9 cellular contexts compared by ENCODE assay signal in the genomic region with DNA sequence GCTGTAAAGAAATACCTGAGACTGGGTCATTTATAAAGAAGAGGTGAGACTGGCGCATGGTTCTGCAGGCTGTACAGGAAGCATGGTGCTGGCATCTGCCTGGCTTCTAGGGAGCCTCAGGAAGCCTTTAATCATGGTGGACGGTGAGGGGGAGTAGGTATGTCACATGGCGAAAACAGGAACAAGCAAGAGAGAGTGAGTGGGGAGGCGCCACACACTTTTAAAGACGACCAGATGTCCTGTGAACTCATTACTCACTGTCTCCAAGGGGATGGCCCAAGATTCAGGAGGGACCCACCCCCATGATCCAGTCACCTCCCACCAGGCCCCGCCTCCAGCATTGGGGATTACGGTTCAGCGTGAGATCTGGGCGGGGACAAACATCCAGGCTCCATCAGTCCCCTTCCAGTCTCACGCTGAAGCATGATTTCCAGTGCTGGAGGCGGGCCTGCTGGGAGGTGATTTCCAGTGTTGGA. TPM values are rescaled to one million over a fixed set of nuclear protein-coding genes. Genes with fewer than 3 reads are reported as not detected.
DNase-seq lines count a peak whose midpoint lies in the region; ATAC-seq, FAIRE-seq and TF ChIP-seq lines count a peak whose summit lies in the region.
"Had no signal": no experiment of that assay in that cellular context is flagged by ENCODE, and none has a peak within 500 bp of the region (broad histone marks: within the 10 kb centered on the region; RNA-seq: fewer than 3 reads in every experiment).

No MANE protein-coding gene starts in this region.

- no peak overlapping the region for H2BK12ac ChIP-seq in H1 (ENCODE audit: low read depth, low read length)

- no peak overlapping the region; a peak in 1 of 4 replicates for H3K4me2 ChIP-seq in H1 (ENCODE audit: insufficient read depth in 1 of 2, low read depth in 2 of 2, low read length in 2 of 2)

- no peak overlapping the region for H3K14ac ChIP-seq in H1 (ENCODE audit: insufficient read length)

- H2BK120ac ChIP-seq in H1 (replicated peaks; ENCODE audit: low read depth, low read length) = no peak overlapping the region

- no peak overlapping the region for H3K9ac ChIP-seq in H1 (replicated peaks in 1 of 4; ENCODE audit: extremely low read depth in 1 of 4, low read depth in 3 of 4, low read length in 3 of 4)

- CTCF ChIA-PET in H1 (lab: Charles Lee; ENCODE audit: partially characterized antibody) = interaction anchor here (0.6 to 1.4 kb wide), 4 partner anchors 10 to 185 kb away, joined by 3 read pairs; no protein-coding TSS in a partner anchor

- H4K91ac ChIP-seq in H1 (replicated peaks; ENCODE audit: insufficient read length, low read length) = no peak overlapping the region

- POLR2A ChIA-PET in H1 (lab: Charles Lee; ENCODE audit: partially characterized antibody) = no interaction called here

- H3K4me1 ChIP-seq in H1 (replicated peaks in 1 of 4; ENCODE audit: control insufficient read depth in 3 of 4, insufficient read depth in 4 of 4, low read length in 3 of 4) = peaks cover 0 to 9% (median 2%) of the 10 kb centered on the region in 4 experiments; a peak in 3 of 7 replicates
- H3K4me1 ChIP-seq in testis = peaks cover 18% of the 10 kb centered on the region

- no peak overlapping the region for H3K18ac ChIP-seq in H1 (ENCODE audit: extremely low read depth, low read length)

- no peak overlapping the region for H3K4ac ChIP-seq in H1 (replicated peaks; ENCODE audit: insufficient read length, low read depth, low read length)

- intact Hi-C loops in posterior vena cava (cut with DNase I) (no loop called here), testis (cut with DNase I; ENCODE audit: low total_unique reads) (no loop called here)

- H2BK15ac ChIP-seq in H1 (ENCODE audit: low read length) = no peak overlapping the region

- H2AFZ ChIP-seq in H1 (ENCODE audit: low read length) = no peak overlapping the region

- H3K27me3 ChIP-seq in H1 (replicated peaks in 1 of 4; ENCODE audit: control insufficient read depth in 3 of 4, extremely low read depth in 1 of 4, insufficient read depth in 3 of 4, low read length in 3 of 4) (no peaks in the 10 kb centered on the region), testis (no peaks in the 10 kb centered on the region)

- TF ChIP-seq POLR2A in H1 (IDR thresholded peaks at IDR 0.05; ENCODE audit: control extremely low read depth in 1 of 2, low read depth in 2 of 2, low read length in 2 of 2) (no peak), testis (IDR thresholded peaks at IDR 0.05) (no peak)

- DNase-seq in Daoy (ENCODE audit: low read depth) = peak; percentile 30
- DNase-seq in NCI-H82 treated with DMSO at 0.1 percent for 48 hours (lab: John Stamatoyannopoulos, UW; ENCODE audit: unreplicated experiment) = peak; percentile 23
- DNase-seq in H1 (ENCODE audit: low read depth in 1 of 2, low spot score in 2 of 2) = peak; percentile 51 to 83
- peak; percentile 86 for DNase-seq in posterior vena cava (ENCODE audit: low spot score)
- DNase-seq in testis = no peak
- DNase-seq in DMS53 (lab: John Stamatoyannopoulos, UW) = no peak
- no peak for DNase-seq in GM10266 (ENCODE audit: extremely low spot score)

- ATAC-seq in HG02884 (IDR thresholded peaks at IDR 0.05; ENCODE audit: unreplicated experiment) = no peak

- H4K8ac ChIP-seq in H1 (ENCODE audit: extremely low read depth, insufficient read depth, low read length) = no peak overlapping the region

- H3K23ac ChIP-seq in H1 (ENCODE audit: insufficient read length) = no peak overlapping the region

- TF ChIP-seq CTCF in H1 (IDR thresholded peaks at IDR 0.05; ENCODE audit: control extremely low read depth in 1 of 3, insufficient read depth in 1 of 3, low read depth in 1 of 3, low read length in 3 of 3) (no peak), testis (IDR thresholded peaks at IDR 0.05) (no peak), GM10266 (IDR thresholded peaks at IDR 0.05; ENCODE audit: control insufficient read depth, insufficient read depth, low read depth, missing control alignments) (no peak)

- no peaks in the 10 kb centered on the region for H3K9me3 ChIP-seq in H1 (ENCODE audit: insufficient read depth in 2 of 2, low read depth in 1 of 2, low read length in 1 of 2)
- no peaks in the 10 kb centered on the region for H3K9me3 ChIP-seq in testis

- H2AK5ac ChIP-seq in H1 (ENCODE audit: low read depth, low read length) = no peak overlapping the region

- H3K23me2 ChIP-seq in H1 (ENCODE audit: low read depth, low read length) = no peaks in the 10 kb centered on the region; the same call in 1 of the 2 replicates

- H3K56ac ChIP-seq in H1 (replicated peaks; ENCODE audit: insufficient read length, low read depth, low read length) = no peak overlapping the region

- H3K79me1 ChIP-seq in H1 (ENCODE audit: low read depth, low read length) = peaks cover 5% of the 10 kb centered on the region; the same call in 1 of the 2 replicates

- H3K4me3 ChIP-seq in H1 (ENCODE audit: extremely low read depth in 1 of 4, insufficient read depth in 2 of 4, low read depth in 3 of 4, low read length in 4 of 4) (no peak overlapping the region), testis (no peak overlapping the region)

- no peak for TF ChIP-seq RAD21 in H1 (IDR thresholded peaks at IDR 0.05 in 1 of 2, conservative IDR thresholded peaks at IDR 0.05 in 1 of 2; ENCODE audit: low read depth in 2 of 2, low read length in 2 of 2)

- H3K27ac ChIP-seq in H1 (ENCODE audit: low read depth, low read length) = no peak overlapping the region
- no peak overlapping the region for H3K27ac ChIP-seq in testis

- 73% methylated on average over 11 of the region's 11 CpGs; no CpG with 5 or more reads in 1 of the 2 experiments for WGBS in H1 (ENCODE audit: extremely low coverage in 1 of 2, insufficient coverage in 1 of 2, insufficient read length in 1 of 2, insufficient replicate concordance in 2 of 2, low coverage in 1 of 2, low lambda C conversion rate in 2 of 2, missing lambda C conversion rate in 1 of 2), 2 experiments
- 67 to 71% methylated on average over 5 to 11 of the region's 11 CpGs for WGBS in testis, 2 donors

- H2BK5ac ChIP-seq in H1 (ENCODE audit: low read depth, low read length) = no peak overlapping the region

- H4K20me1 ChIP-seq in H1 (replicated peaks in 1 of 2; ENCODE audit: control insufficient read depth in 1 of 2, insufficient read depth in 2 of 2, low read length in 2 of 2) = peaks cover 0 to 7% of the 10 kb centered on the region in 2 experiments

- no peaks in the 10 kb centered on the region for H3K79me2 ChIP-seq in H1 (ENCODE audit: control insufficient read depth in 1 of 2, insufficient read depth in 2 of 2, low read length in 2 of 2)

- FAIRE-seq in H1 (lab: Jason Lieb, UNC) = peak; percentile 79
- FAIRE-seq: keratinocyte had no signal

- H3K36me3 ChIP-seq in H1 (ENCODE audit: control insufficient read depth in 2 of 4, insufficient read depth in 4 of 4, low read length in 3 of 4) = peaks cover 0 to 10% (median 3%) of the 10 kb centered on the region in 4 experiments; a peak in 4 of 8 replicates
- no peaks in the 10 kb centered on the region for H3K36me3 ChIP-seq in testis (ENCODE audit: low read depth, missing control alignments)

- no peak overlapping the region for H4K5ac ChIP-seq in H1 (ENCODE audit: insufficient read length, low read depth, low read length)

- H2BK20ac ChIP-seq in H1 (ENCODE audit: low read length) = no peak overlapping the region

- TF ChIP-seq EP300 in H1 (IDR thresholded peaks at IDR 0.05; ENCODE audit: borderline replicate concordance in 1 of 2, low read depth in 2 of 2, low read length in 2 of 2) = no peak

RNA-seq across cellular contexts. Expression of a gene that starts 3.2 kb away (rescaled TPM):
- 10.4 and 15.8 TPM in 2 replicates for total RNA-seq in Daoy (2014; rRNA removed; shearing (Covaris generic))
- 13.7 and 15.5 TPM in 2 replicates for total RNA-seq in H1 (2021; fragmentation: NEBNext Ultra II Directional; extraction: Animal tissue kit (Norgen Biotek cat#: 25700))
- polyA plus RNA-seq in H1 (2011; rRNA removed) = 3.6 and 6.3 TPM in 2 replicates
- polyA plus RNA-seq in H1 (2011; cell fraction: cytosol; rRNA removed) = 5.4 TPM
- polyA plus RNA-seq in H1 (2011; cell fraction: nucleus; rRNA removed) = 12.3 TPM
- polyA plus RNA-seq in H1 (2012, experiment 1 of 2) = 7.2 to 11.4 TPM (median 10.5 TPM) in 4 replicates
- polyA plus RNA-seq in H1 (2012, experiment 2 of 2) = 4.4 TPM
- polyA plus RNA-seq in H1 (2013, experiment 1 of 2) = 4.5 TPM
- 4.4 TPM for polyA plus RNA-seq in H1 (2013, experiment 2 of 2)
- 1.4 and 3.9 TPM in 2 replicates for polyA minus RNA-seq in H1 (2011; rRNA and poly(A)+ RNA removed)
- polyA minus RNA-seq in H1 (2011; cell fraction: cytosol; rRNA and poly(A)+ RNA removed) = 5.4 TPM
- polyA minus RNA-seq in H1 (2011; cell fraction: nucleus; rRNA and poly(A)+ RNA removed) = 4.3 TPM
- total RNA-seq in posterior vena cava = 10 to 100 TPM; 16.1 to 22.5 TPM
- total RNA-seq in testis = 10 to 100 TPM; 46.6 to 50.9 TPM
- polyA plus RNA-seq in testis (ENCODE audit: insufficient read depth, low read depth, low replicate concordance) = 22.7 TPM

RNA-seq across cellular contexts. Expression of a gene that starts 24.9 kb away (rescaled TPM):
- 0.86 and 1.1 TPM in 2 replicates for total RNA-seq in Daoy (2014; rRNA removed; shearing (Covaris generic))
- 5.5 and 5.7 TPM in 2 replicates for total RNA-seq in H1 (2021; fragmentation: NEBNext Ultra II Directional; extraction: Animal tissue kit (Norgen Biotek cat#: 25700))
- polyA plus RNA-seq in H1 (2011; rRNA removed) (4.3 and 4.4 TPM in 2 replicates), testis (ENCODE audit: insufficient read depth, low read depth, low replicate concordance) (9.4 TPM)
- polyA plus RNA-seq in H1 (2011; cell fraction: cytosol; rRNA removed) = 5.4 TPM
- polyA plus RNA-seq in H1 (2011; cell fraction: nucleus; rRNA removed) = 6.3 TPM
- polyA plus RNA-seq in H1 (2012, experiment 1 of 2) = 2.0 to 4.2 TPM (median 3.2 TPM) in 4 replicates
- polyA plus RNA-seq in H1 (2012, experiment 2 of 2) = 2.2 TPM
- 4.1 TPM for polyA plus RNA-seq in H1 (2013, experiment 1 of 2)
- 4.0 TPM for polyA plus RNA-seq in H1 (2013, experiment 2 of 2)
- 9.9 and 11.6 TPM in 2 replicates for polyA minus RNA-seq in H1 (2011; rRNA and poly(A)+ RNA removed)
- polyA minus RNA-seq in H1 (2011; cell fraction: cytosol; rRNA and poly(A)+ RNA removed) = 6.5 TPM
- polyA minus RNA-seq in H1 (2011; cell fraction: nucleus; rRNA and poly(A)+ RNA removed) = 5.6 TPM
- total RNA-seq in posterior vena cava (10 to 100 TPM in 1 of 2 donors, 1 to 10 TPM in 1; 8.1 to 11.9 TPM), testis (1 to 10 TPM; 8.7 to 8.8 TPM)

RNA-seq across cellular contexts. Expression of a gene that starts 50.5 kb away (rescaled TPM):
- 13.9 and 18.7 TPM in 2 replicates for total RNA-seq in Daoy (2014; rRNA removed; shearing (Covaris generic))
- 25.7 and 26.1 TPM in 2 replicates for total RNA-seq in H1 (2021; fragmentation: NEBNext Ultra II Directional; extraction: Animal tissue kit (Norgen Biotek cat#: 25700))
- polyA plus RNA-seq in H1 (2011; rRNA removed) (23.0 and 37.3 TPM in 2 replicates), testis (ENCODE audit: insufficient read depth, low read depth, low replicate concordance) (23.6 TPM)
- polyA plus RNA-seq in H1 (2011; cell fraction: cytosol; rRNA removed) = 21.9 TPM
- polyA plus RNA-seq in H1 (2011; cell fraction: nucleus; rRNA removed) = 30.1 TPM
- 18.8 to 22.4 TPM (median 19.7 TPM) in 4 replicates for polyA plus RNA-seq in H1 (2012, experiment 1 of 2)
- 26.1 TPM for polyA plus RNA-seq in H1 (2012, experiment 2 of 2)
- polyA plus RNA-seq in H1 (2013, experiment 1 of 2) = 18.3 TPM
- polyA plus RNA-seq in H1 (2013, experiment 2 of 2) = 18.0 TPM
- 12.6 and 15.0 TPM in 2 replicates for polyA minus RNA-seq in H1 (2011; rRNA and poly(A)+ RNA removed)
- 18.3 TPM for polyA minus RNA-seq in H1 (2011; cell fraction: cytosol; rRNA and poly(A)+ RNA removed)
- polyA minus RNA-seq in H1 (2011; cell fraction: nucleus; rRNA and poly(A)+ RNA removed) = 12.6 TPM
- total RNA-seq in posterior vena cava (10 to 100 TPM; 16.0 to 20.6 TPM), testis (10 to 100 TPM; 31.5 to 41.5 TPM)

Comparison
In these comparisons a context has a peak if more than half of its experiments do, and no peak if none do; other contexts are left out.
1. DNase-seq: peak in Daoy (single experiment), NCI-H82 treated with DMSO at 0.1 percent for 48 hours (single experiment), H1 (2 of 2) and posterior vena cava (single experiment); none in testis (single experiment), DMS53 (single experiment) and GM10266 (single experiment).